In genomic region chr5:139667730-139668063, GRCh38 we compare ENCODE assay signal across 8 cellular contexts. TPM values are rescaled to one million over a fixed set of nuclear protein-coding genes. Genes with fewer than 3 reads are reported as not detected.
DNase-seq lines count a peak whose midpoint lies in the region; ATAC-seq, FAIRE-seq and TF ChIP-seq lines count a peak whose summit lies in the region.

No MANE protein-coding gene starts in this region.

- H3K9me3 ChIP-seq in RWPE2 (ENCODE audit: severe bottlenecking) = no peaks in the 10 kb centered on the region

- peak overlapping the region; percentile 57 for H3K27ac ChIP-seq in RWPE2 (ENCODE audit: poor library complexity, severe bottlenecking)

- H3K27me3 ChIP-seq in RWPE2 (ENCODE audit: insufficient read depth, poor library complexity, severe bottlenecking) = no peaks in the 10 kb centered on the region

- no peak for FAIRE-seq in RCC 7860 (lab: Jason Lieb, UNC)

- intact Hi-C loops in lower leg skin (cut with DNase I; ENCODE audit: low total_unique reads) = no loop called here

- H3K4me1 ChIP-seq in RWPE2 (ENCODE audit: insufficient read depth, poor library complexity, severe bottlenecking) = peaks cover 23% of the 10 kb centered on the region

- 18 to 23% methylated on average over 5 of the region's 5 CpGs for WGBS in lower leg skin, 2 donors

- peak overlapping the region; percentile 30 for H3K4me3 ChIP-seq in RWPE2 (ENCODE audit: severe bottlenecking)
- H3K4me3 ChIP-seq in skeletal muscle cell (ENCODE audit: low read depth, low read length) = peak overlapping the region; percentile 30
- H3K4me3 ChIP-seq in lower leg skin (ENCODE audit: low read depth, poor library complexity, severe bottlenecking) = no peak overlapping the region

- TF ChIP-seq POLR2A in erythroblast (IDR thresholded peaks at IDR 0.05; ENCODE audit: low read length) (no peak), lower leg skin (IDR thresholded peaks at IDR 0.05) (no peak)

- no peaks in the 10 kb centered on the region for H3K36me3 ChIP-seq in RWPE2 (ENCODE audit: low read depth)

- TF ChIP-seq CTCF in RWPE2 (IDR thresholded peaks at IDR 0.05; ENCODE audit: poor library complexity, severe bottlenecking) = no peak
- no peak for TF ChIP-seq CTCF in lower leg skin (IDR thresholded peaks at IDR 0.05)

- ATAC-seq in RWPE2 (ENCODE audit: low read depth) (peak; percentile 4; the same call in 1 of the 3 replicates), GM18519 (IDR thresholded peaks at IDR 0.05; ENCODE audit: low FRiP score, unreplicated experiment) (no peak)

- DNase-seq in GM03348 (ENCODE audit: low spot score) (peak; percentile 54), RWPE2 (ENCODE audit: low spot score) (no peak), erythroblast (lab: John Stamatoyannopoulos, UW) (peak; percentile 59 to 66), skeletal muscle cell (ENCODE audit: low read depth) (no peak), SW 1271 (lab: John Stamatoyannopoulos, UW) (no peak), RCC 7860 (ENCODE audit: low spot score) (no peak), lower leg skin (ENCODE audit: low spot score in 2 of 2) (no peak)

RNA-seq across cellular contexts. Expression of gene CXXC5, which starts 19.5 kb away (rescaled TPM):
- 10 to 100 TPM; 36.4 to 69.3 (median 45.2) TPM for total RNA-seq in lower leg skin

Comparison
In these comparisons a context has a peak if more than half of its experiments do, and no peak if none do; other contexts are left out.
1. DNase-seq: peak in GM03348 (single experiment) and erythroblast (2 of 2); none in RWPE2 (single experiment), skeletal muscle cell (single experiment), SW 1271 (0 of 2), RCC 7860 (single experiment) and lower leg skin (0 of 2).